13 cellular contexts compared by ENCODE assay signal in the genomic region with DNA sequence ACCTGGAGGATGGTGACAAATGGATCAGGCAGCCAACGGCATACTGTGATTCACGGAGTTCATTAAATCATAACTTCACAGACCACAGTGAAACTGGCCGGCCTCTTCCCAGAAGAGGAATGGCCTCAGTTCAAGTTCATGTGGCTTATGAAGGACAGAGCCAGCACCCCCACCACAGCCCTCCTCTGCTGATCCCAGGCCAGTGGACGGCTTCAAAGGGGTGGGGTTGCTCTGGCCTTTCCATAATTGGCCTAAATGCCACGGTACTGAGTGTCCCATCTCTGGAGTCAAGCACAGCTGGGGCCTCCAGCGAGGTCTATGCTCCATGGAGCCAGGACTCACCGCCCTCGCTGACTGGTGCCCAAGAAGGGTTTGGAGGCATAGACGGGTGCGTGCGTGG. TPM values are rescaled to one million over a fixed set of nuclear protein-coding genes. Genes with fewer than 3 reads are reported as not detected.
"Had no signal": no experiment of that assay in that cellular context is flagged by ENCODE, and none has a peak within 500 bp of the region (broad histone marks: within the 10 kb centered on the region; RNA-seq: fewer than 3 reads in every experiment).

No MANE protein-coding gene starts in this region.

- H3K27ac ChIP-seq: ovary, SJCRH30 had no signal

- H3K4me3 ChIP-seq: ovary, SJCRH30, upper lobe of left lung had no signal

- ATAC-seq: stimulated activated memory B cell treated with anti-CD40 and anti-IgM and Interleukin-4, amounts not matched to agents 10 μg/mL and 1 μg/mL and 100 μg/mL, for 72 hours had no signal

- H3K27me3 ChIP-seq: ovary, SJCRH30, upper lobe of left lung had no signal

- H3K9me3 ChIP-seq: ovary, SJCRH30, upper lobe of left lung had no signal

- DNase-seq: activated effector memory CD4-positive, alpha-beta T cell treated with Interleukin-2 at 50 U/mL for 16 hours; activated T-cell treated with anti-CD3 and anti-CD28 coated beads, Interleukin-2, amount 50 U/mL, for 24 hours; amygdala; effector CD4-positive, alpha-beta T cell; immature natural killer cell; ovary; SJCRH30 had no signal

- H3K36me3 ChIP-seq: ovary, SJCRH30 had no signal

- H3K4me1 ChIP-seq: SJCRH30, upper lobe of left lung had no signal

RNA-seq across cellular contexts. Expression of a gene that starts 31.1 kb away (rescaled TPM):
- total RNA-seq: glomerular endothelial cell; ovary; renal cortical epithelial cell; SJCRH30; subcutaneous adipose tissue; T-helper 2 cell treated with Interferon-gamma antibody and Interleukin-4, amounts not matched to agents 100 ng/mL and 5 ng/mL, for 36 hours had no signal
- polyA plus RNA-seq: immature natural killer cell had no signal
